In the genomic region with DNA sequence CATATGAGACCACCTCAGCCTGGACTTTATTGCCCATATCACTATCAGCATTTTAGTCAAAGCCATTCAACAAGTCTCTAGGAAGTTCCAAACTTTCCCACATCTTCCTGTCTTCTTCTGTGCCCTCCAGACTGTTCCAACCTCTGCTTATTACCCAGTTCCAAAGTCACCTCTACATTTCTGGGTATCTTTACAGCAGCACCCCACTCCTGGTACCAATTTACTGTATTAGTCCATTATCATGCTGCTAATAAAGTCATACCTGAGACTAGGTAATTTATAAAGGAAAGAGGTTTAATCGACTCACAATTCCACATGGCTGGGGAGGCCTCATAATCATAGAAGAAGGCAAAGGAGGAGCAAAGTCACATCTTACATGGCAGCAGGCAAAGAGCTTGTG, we compare ENCODE assay signal across 14 cellular contexts. TPM values are rescaled to one million over a fixed set of nuclear protein-coding genes. Genes with fewer than 3 reads are reported as not detected.
"Had no signal": no experiment of that assay in that cellular context is flagged by ENCODE, and none has a peak within 500 bp of the region (broad histone marks: within the 10 kb centered on the region; RNA-seq: fewer than 3 reads in every experiment).

No MANE protein-coding gene starts in this region.

RNA-seq across cellular contexts. Expression of a gene that starts 16.1 kb away (rescaled TPM):
- total RNA-seq: kidney epithelial cell; left cardiac atrium; left lobe of liver; left ventricle myocardium inferior; left ventricle myocardium superior; lower leg skin; lung microvascular endothelial cell; mesenteric fat pad; mononuclear cell; mucosa of descending colon; myocyte; naive thymus-derived CD4-positive, alpha-beta T cell had no signal
- polyA plus RNA-seq: immature natural killer cell; mammary epithelial cell; naive thymus-derived CD4-positive, alpha-beta T cell had no signal
